Comparison of ENCODE assay signal across 18 cellular contexts in genomic region chr2:88036162-88036561, GRCh38. TPM values are rescaled to one million over a fixed set of nuclear protein-coding genes. Genes with fewer than 3 reads are reported as not detected.
"Had no signal": no experiment of that assay in that cellular context is flagged by ENCODE, and none has a peak within 500 bp of the region (broad histone marks: within the 10 kb centered on the region; RNA-seq: fewer than 3 reads in every experiment).

No MANE protein-coding gene starts in this region.

- H3K27me3 Mint-ChIP-seq: naive thymus-derived CD8-positive, alpha-beta T cell had no signal

- H3K27ac ChIP-seq: upper lobe of left lung had no signal

- DNase-seq: activated CD4-positive, alpha-beta T cell treated with anti-CD3 and anti-CD28 coated beads, Interleukin-2, amount 50 U/mL, for 1 hour; activated effector memory CD4-positive, alpha-beta T cell treated with anti-CD3 and anti-CD28 coated beads, Interleukin-2, amount 50 U/mL, for 16 hours; cerebellar nuclear complex; left cardiac atrium; naive thymus-derived CD8-positive, alpha-beta T cell; occipital lobe; stimulated activated CD4-positive, alpha-beta T cell treated with anti-CD3 and anti-CD28 coated beads, Interleukin-2, amount 100 ng/mL, for 24 hours; stimulated activated naive CD4-positive, alpha-beta T cell treated with Interleukin-2 at 50 U/mL for 16 hours; upper lobe of left lung had no signal

- H3K4me3 Mint-ChIP-seq: naive thymus-derived CD8-positive, alpha-beta T cell; T-helper 1 cell treated with Interleukin-12 subunit alpha and Interleukin-12 subunit beta and Interleukin-4 antibody, amounts not matched to agents 30 μg/mL and 1 μg/mL, for 36 hours had no signal

- H3K4me3 ChIP-seq: lung, upper lobe of left lung had no signal

- H3K9me3 Mint-ChIP-seq: naive thymus-derived CD8-positive, alpha-beta T cell; T-helper 1 cell treated with Interleukin-12 subunit alpha and Interleukin-12 subunit beta and Interleukin-4 antibody, amounts not matched to agents 30 μg/mL and 1 μg/mL, for 36 hours had no signal

- ATAC-seq: activated naive CD4-positive, alpha-beta T cell treated with anti-CD3 and anti-CD28 coated beads, Interleukin-2, amount 50 U/mL, for 72 hours; esophagus mucosa; left cardiac atrium; naive thymus-derived CD8-positive, alpha-beta T cell; sciatic nerve had no signal

- H3K27me3 ChIP-seq: upper lobe of left lung had no signal

- H3K9me3 ChIP-seq: upper lobe of left lung had no signal

- H3K27ac Mint-ChIP-seq: activated naive CD4-positive, alpha-beta T cell treated with anti-CD3 and anti-CD28 coated beads, Interleukin-2, amount 50 U/mL, for 72 hours; T-helper 1 cell treated with Interleukin-12 subunit alpha and Interleukin-12 subunit beta and Interleukin-4 antibody, amounts not matched to agents 30 μg/mL and 1 μg/mL, for 36 hours had no signal

RNA-seq across cellular contexts. Expression of gene RNU2-63P, which starts 19.8 kb away (rescaled TPM):
- total RNA-seq: occipital lobe, pulmonary artery endothelial cell, temporal lobe, upper lobe of left lung had no signal
- polyA plus RNA-seq: lung had no signal

RNA-seq across cellular contexts. Expression of gene SMYD1, which starts 31.5 kb away (rescaled TPM):
- total RNA-seq: activated naive CD4-positive, alpha-beta T cell treated with anti-CD3 and anti-CD28 coated beads, Interleukin-2, amount 50 U/mL, for 72 hours; dermis microvascular lymphatic vessel endothelial cell; esophagus mucosa; fibroblast of villous mesenchyme; naive thymus-derived CD8-positive, alpha-beta T cell; occipital lobe; pulmonary artery endothelial cell; temporal lobe; upper lobe of left lung had no signal
- polyA plus RNA-seq: lung; naive thymus-derived CD8-positive, alpha-beta T cell had no signal
